13 cellular contexts compared by ENCODE assay signal in genomic region chr20:61436268-61436667, GRCh38.
DNase-seq lines count a peak whose midpoint lies in the region; ATAC-seq and TF ChIP-seq lines count a peak whose summit lies in the region.
"Had no signal": no experiment of that assay in that cellular context is flagged by ENCODE, and none has a peak within 500 bp of the region (broad histone marks: within the 10 kb centered on the region; RNA-seq: fewer than 3 reads in every experiment).

No MANE protein-coding gene starts in this region.

- H2AFZ ChIP-seq in neural progenitor cell (replicated peaks) = no peak overlapping the region

- no peaks in the 10 kb centered on the region for H3K9me3 Mint-ChIP-seq in neural progenitor cell
- H3K9me3 Mint-ChIP-seq in activated T-cell treated with anti-CD3 and anti-CD28 coated beads, Interleukin-2, amount 50 U/mL, for 4 hours = no peaks in the 10 kb centered on the region

- WGBS in esophagus squamous epithelium, 2 donors = 22 to 36% methylated on average over 1 to 2 of the region's 2 CpGs

- no peaks in the 10 kb centered on the region for H3K27me3 ChIP-seq in SJSA1 (replicated peaks)
- H3K27me3 ChIP-seq in neural progenitor cell = no peaks in the 10 kb centered on the region
- peaks cover 0 to 8% (median 0%) of the 10 kb centered on the region in 4 donors for H3K27me3 ChIP-seq in esophagus squamous epithelium
- H3K27me3 ChIP-seq: cardiac muscle cell, right lobe of liver, upper lobe of left lung had no signal

- H3K4me1 ChIP-seq in SJSA1 (replicated peaks) = peaks cover 35% of the 10 kb centered on the region
- peaks cover 73% of the 10 kb centered on the region for H3K4me1 ChIP-seq in neural progenitor cell
- peaks cover 3 to 14% (median 4%) of the 10 kb centered on the region in 3 donors for H3K4me1 ChIP-seq in esophagus squamous epithelium
- H3K4me1 ChIP-seq: right lobe of liver, upper lobe of left lung had no signal

- ATAC-seq in activated T-cell treated with anti-CD3 and anti-CD28 coated beads, Interleukin-2, amount 50 U/mL, for 4 hours = no peak
- ATAC-seq in GM19328 (IDR thresholded peaks at IDR 0.05; ENCODE audit: unreplicated experiment) = no peak

- peak overlapping the region; percentile 66 for H3K27ac ChIP-seq in SJSA1
- H3K27ac ChIP-seq in neural progenitor cell = peak overlapping the region; percentile 99
- H3K27ac ChIP-seq in esophagus squamous epithelium = no peak overlapping the region
- H3K27ac ChIP-seq: right lobe of liver, upper lobe of left lung had no signal

- H3K9ac ChIP-seq in neural progenitor cell = no peak overlapping the region

- H3K27me3 Mint-ChIP-seq in neural progenitor cell (ENCODE audit: insufficient read depth, low read depth) = peaks cover 10% of the 10 kb centered on the region
- peaks cover 6% of the 10 kb centered on the region for H3K27me3 Mint-ChIP-seq in activated T-cell treated with anti-CD3 and anti-CD28 coated beads, Interleukin-2, amount 50 U/mL, for 4 hours (ENCODE audit: low read depth)

- no peaks in the 10 kb centered on the region for H3K36me3 ChIP-seq in SJSA1
- H3K36me3 ChIP-seq in neural progenitor cell = no peaks in the 10 kb centered on the region
- H3K36me3 ChIP-seq in esophagus squamous epithelium = no peaks in the 10 kb centered on the region
- H3K36me3 ChIP-seq: cardiac muscle cell, MG63, right lobe of liver, upper lobe of left lung had no signal

- peak overlapping the region; percentile 100 for H3K27ac Mint-ChIP-seq in neural progenitor cell

- TF ChIP-seq CTCF in neural progenitor cell (IDR thresholded peaks at IDR 0.05) (no peak), esophagus squamous epithelium (IDR thresholded peaks at IDR 0.05) (no peak)

- no peaks in the 10 kb centered on the region for H4K20me1 ChIP-seq in neural progenitor cell (ENCODE audit: low read depth)

- H3K36me3 Mint-ChIP-seq in neural progenitor cell = no peaks in the 10 kb centered on the region
- H3K36me3 Mint-ChIP-seq in activated T-cell treated with anti-CD3 and anti-CD28 coated beads, Interleukin-2, amount 50 U/mL, for 4 hours (ENCODE audit: insufficient read depth) = no peaks in the 10 kb centered on the region

- no peak overlapping the region for H3K4me3 ChIP-seq in SJSA1
- H3K4me3 ChIP-seq in neural progenitor cell = peak overlapping the region; percentile 33
- no peak overlapping the region for H3K4me3 ChIP-seq in esophagus squamous epithelium
- H3K4me3 ChIP-seq: cardiac muscle cell, lung, MG63, right lobe of liver, upper lobe of left lung had no signal

- DNase-seq in ELR (ENCODE audit: low read depth) = peak; percentile 70
- peak; percentile 89 to 94 for DNase-seq in SJSA1 (ENCODE audit: low read depth in 1 of 2, low spot score in 2 of 2)
- DNase-seq in fibroblast of gingiva (ENCODE audit: low read depth) = peak; percentile 40
- no peak for DNase-seq in neural progenitor cell (ENCODE audit: low spot score)
- no peak for DNase-seq in activated T-cell treated with anti-CD3 and anti-CD28 coated beads, Interleukin-2, amount 50 U/mL, for 4 hours
- no peak for DNase-seq in DMS153 treated with DMSO at 0.1 percent for 48 hours (lab: John Stamatoyannopoulos, UW; ENCODE audit: unreplicated experiment)
- no peak for DNase-seq in esophagus squamous epithelium (lab: John Stamatoyannopoulos, UW)
- DNase-seq: MG63, right lobe of liver, upper lobe of left lung had no signal

- H3K79me2 ChIP-seq in neural progenitor cell (ENCODE audit: low read depth) = no peaks in the 10 kb centered on the region

- H3K4me2 ChIP-seq in neural progenitor cell = peak overlapping the region; percentile 76

- intact Hi-C loops in esophagus squamous epithelium (cut with DNase I) = no loop called here

- H3K4me1 Mint-ChIP-seq in neural progenitor cell = peaks cover 80% of the 10 kb centered on the region
- no peaks in the 10 kb centered on the region for H3K4me1 Mint-ChIP-seq in activated T-cell treated with anti-CD3 and anti-CD28 coated beads, Interleukin-2, amount 50 U/mL, for 4 hours (ENCODE audit: low read depth)

- H3F3A ChIP-seq in neural progenitor cell (ENCODE audit: low read depth) = peaks cover 77% of the 10 kb centered on the region

- H3K9me3 ChIP-seq in SJSA1 (replicated peaks) = no peaks in the 10 kb centered on the region
- H3K9me3 ChIP-seq in neural progenitor cell (ENCODE audit: low read depth) = no peaks in the 10 kb centered on the region
- H3K9me3 ChIP-seq in esophagus squamous epithelium = no peaks in the 10 kb centered on the region
- H3K9me3 ChIP-seq: MG63, right lobe of liver, upper lobe of left lung had no signal

- TF ChIP-seq POLR2A in esophagus squamous epithelium (IDR thresholded peaks at IDR 0.05) = no peak

- peak overlapping the region; percentile 69 for H3K4me3 Mint-ChIP-seq in neural progenitor cell
- H3K4me3 Mint-ChIP-seq in activated T-cell treated with anti-CD3 and anti-CD28 coated beads, Interleukin-2, amount 50 U/mL, for 4 hours = no peak overlapping the region

Comparison
In these comparisons a context has a peak if more than half of its experiments do, and no peak if none do; other contexts are left out.
1. DNase-seq: peak in ELR (single experiment), SJSA1 (2 of 2) and fibroblast of gingiva (single experiment); none in neural progenitor cell (single experiment), activated T-cell treated with anti-CD3 and anti-CD28 coated beads, Interleukin-2, amount 50 U/mL, for 4 hours (single experiment), DMS153 treated with DMSO at 0.1 percent for 48 hours (single experiment) and esophagus squamous epithelium (single experiment).
2. H3K27ac ChIP-seq: peak in SJSA1 (single experiment) and neural progenitor cell (single experiment); none in esophagus squamous epithelium (0 of 4).